ENCODE assay signal across 9 cellular contexts in genomic region chr2:182870227-182870626, GRCh38. TPM values are rescaled to one million over a fixed set of nuclear protein-coding genes. Genes with fewer than 3 reads are reported as not detected.
DNase-seq lines count a peak whose midpoint lies in the region; ATAC-seq, FAIRE-seq and TF ChIP-seq lines count a peak whose summit lies in the region.
"Had no signal": no experiment of that assay in that cellular context is flagged by ENCODE, and none has a peak within 500 bp of the region (broad histone marks: within the 10 kb centered on the region; RNA-seq: fewer than 3 reads in every experiment).

No MANE protein-coding gene starts in this region.

- H3K18ac ChIP-seq in H1 (ENCODE audit: extremely low read depth, low read length): no peak overlapping the region

- no peaks in the 10 kb centered on the region for H3K79me2 ChIP-seq in H1 (ENCODE audit: control insufficient read depth in 1 of 2, insufficient read depth in 2 of 2, low read length in 2 of 2)

- H2BK5ac ChIP-seq in H1 (ENCODE audit: low read depth, low read length): no peak overlapping the region

- H3K36me3 ChIP-seq in H1 (ENCODE audit: control insufficient read depth in 2 of 4, insufficient read depth in 4 of 4, low read length in 3 of 4): no peaks in the 10 kb centered on the region

- H3K27ac Mint-ChIP-seq in CD14-positive monocyte: no peak overlapping the region

- H3K4me3 ChIP-seq in A549: no peak overlapping the region
- no peak overlapping the region for H3K4me3 ChIP-seq in H1 (ENCODE audit: extremely low read depth in 1 of 4, insufficient read depth in 2 of 4, low read depth in 3 of 4, low read length in 4 of 4)

- no peak overlapping the region for H2BK15ac ChIP-seq in H1 (ENCODE audit: low read length)

- peak in 1 of 2 experiments; percentile 23; a peak in 1 of 5 replicates for TF ChIP-seq RAD21 in A549 (conservative IDR thresholded peaks at IDR 0.05 in 1 of 2, IDR thresholded peaks at IDR 0.05 in 1 of 2)
- TF ChIP-seq RAD21 in H1 (IDR thresholded peaks at IDR 0.05 in 1 of 2, conservative IDR thresholded peaks at IDR 0.05 in 1 of 2; ENCODE audit: low read depth in 2 of 2, low read length in 2 of 2): peak; percentile 72 to 82

- 0% methylated on average over 1 of the region's 1 CpG for WGBS in A549 (ENCODE audit: missing lambda C conversion rate)
- 0% methylated on average over 1 of the region's 1 CpG; no CpG with 5 or more reads in 1 of the 2 experiments for WGBS in H1 (ENCODE audit: extremely low coverage in 1 of 2, insufficient coverage in 1 of 2, insufficient read length in 1 of 2, insufficient replicate concordance in 2 of 2, low coverage in 1 of 2, low lambda C conversion rate in 2 of 2, missing lambda C conversion rate in 1 of 2), 2 experiments

- H3K4me2 ChIP-seq in A549 (no peak overlapping the region), H1 (ENCODE audit: insufficient read depth in 1 of 2, low read depth in 2 of 2, low read length in 2 of 2) (no peak overlapping the region)

- peaks cover 37 to 44% (median 39%) of the 10 kb centered on the region in 3 donors for H3K27me3 Mint-ChIP-seq in CD14-positive monocyte (ENCODE audit: low read depth in 3 of 3)

- H2AFZ ChIP-seq in H1 (ENCODE audit: low read length): no peak overlapping the region

- TF ChIP-seq EP300 in A549 (IDR thresholded peaks at IDR 0.05): no peak
- no peak for TF ChIP-seq EP300 in H1 (IDR thresholded peaks at IDR 0.05; ENCODE audit: borderline replicate concordance in 1 of 2, low read depth in 2 of 2, low read length in 2 of 2)

- H3K27me3 ChIP-seq in H1 (replicated peaks in 1 of 4; ENCODE audit: control insufficient read depth in 3 of 4, extremely low read depth in 1 of 4, insufficient read depth in 3 of 4, low read length in 3 of 4): peaks cover 2 to 17% (median 10%) of the 10 kb centered on the region in 4 experiments

- H3K4me1 ChIP-seq in A549 (0 out of 3 replicates have a peak, but pooled peaks cover 4% of the 10 kb centered on the region), H1 (replicated peaks in 1 of 4; ENCODE audit: control insufficient read depth in 3 of 4, insufficient read depth in 4 of 4, low read length in 3 of 4) (peaks cover 3 to 14% (median 7%) of the 10 kb centered on the region in 4 experiments; a peak in 6 of 7 replicates)

- no peaks in the 10 kb centered on the region for H4K20me1 ChIP-seq in H1 (replicated peaks in 1 of 2; ENCODE audit: control insufficient read depth in 1 of 2, insufficient read depth in 2 of 2, low read length in 2 of 2)

- peaks cover 0 to 2% of the 10 kb centered on the region in 2 donors for H3K36me3 Mint-ChIP-seq in CD14-positive monocyte

- H3K4me3 Mint-ChIP-seq in CD14-positive monocyte: no peak overlapping the region

- POLR2A ChIA-PET in A549 (lab: Yijun Ruan, JAX) (no interaction called here), GM10248 (lab: Yijun Ruan, JAX) (no interaction called here), H1 (lab: Charles Lee; ENCODE audit: partially characterized antibody) (no interaction called here)

- FAIRE-seq in A549 (lab: Jason Lieb, UNC): no peak
- FAIRE-seq in H1 (lab: Jason Lieb, UNC): peak; percentile 88

- no peak overlapping the region for H3K4ac ChIP-seq in H1 (replicated peaks; ENCODE audit: insufficient read length, low read depth, low read length)

- TF ChIP-seq POLR2A in A549 (IDR thresholded peaks at IDR 0.05; ENCODE audit: low read length) (no peak), H1 (IDR thresholded peaks at IDR 0.05; ENCODE audit: control extremely low read depth in 1 of 2, low read depth in 2 of 2, low read length in 2 of 2) (no peak)

- no peak overlapping the region for H3K9ac ChIP-seq in H1 (replicated peaks in 1 of 4; ENCODE audit: extremely low read depth in 1 of 4, low read depth in 3 of 4, low read length in 3 of 4)

- TF ChIP-seq CTCF in A549 (IDR thresholded peaks at IDR 0.05) (no peak), GM10248 (IDR thresholded peaks at IDR 0.05; ENCODE audit: control extremely low read depth, extremely low read depth, low read depth, missing control alignments) (no peak), H1 (IDR thresholded peaks at IDR 0.05; ENCODE audit: control extremely low read depth in 1 of 3, insufficient read depth in 1 of 3, low read depth in 1 of 3, low read length in 3 of 3) (peak; percentile 88 to 95 (median 94)), CD14-positive monocyte (IDR thresholded peaks at IDR 0.05) (no peak)

- H3K23ac ChIP-seq in H1 (ENCODE audit: insufficient read length): no peak overlapping the region

- no peak overlapping the region for H2BK12ac ChIP-seq in H1 (ENCODE audit: low read depth, low read length)

- intact Hi-C loops in CD14-positive monocyte (cut with micrococcal nuclease): no loop called here

- H3K23me2 ChIP-seq in H1 (ENCODE audit: low read depth, low read length): peaks cover 15% of the 10 kb centered on the region

- ATAC-seq in A549 (peak in 1 of 2 experiments; percentile 68; a peak in 3 of 6 replicates), HG03442 (IDR thresholded peaks at IDR 0.05; ENCODE audit: unreplicated experiment) (no peak), GM21717 (IDR thresholded peaks at IDR 0.05; ENCODE audit: unreplicated experiment) (no peak)
- ATAC-seq: esophagus mucosa had no signal

- H2BK120ac ChIP-seq in H1 (replicated peaks; ENCODE audit: low read depth, low read length): no peak overlapping the region

- H4K8ac ChIP-seq in H1 (ENCODE audit: extremely low read depth, insufficient read depth, low read length): no peak overlapping the region

- no peak overlapping the region for H2BK20ac ChIP-seq in H1 (ENCODE audit: low read length)

- H3K79me1 ChIP-seq in H1 (ENCODE audit: low read depth, low read length): no peaks in the 10 kb centered on the region

- CTCF ChIA-PET in A549 (lab: Yijun Ruan, JAX) (interaction anchor here (0.7 kb wide), 1 partner anchor 9 kb away, joined by 3 read pairs; no protein-coding TSS in a partner anchor), GM10248 (lab: Yijun Ruan, JAX) (interaction anchor here (1.4 kb wide), 1 partner anchor 29 kb away, joined by 3 read pairs; no protein-coding TSS in a partner anchor), H1 (lab: Charles Lee; ENCODE audit: partially characterized antibody) (interaction anchor here (0.6 to 6.4 kb wide), 44 partner anchors 8 to 260 kb away, joined by 3 to 71 read pairs (median 5); no protein-coding TSS in a partner anchor)

- H3K14ac ChIP-seq in H1 (ENCODE audit: insufficient read length): no peak overlapping the region

- H3K9me3 ChIP-seq in A549 (no peaks in the 10 kb centered on the region), H1 (ENCODE audit: insufficient read depth in 2 of 2, low read depth in 1 of 2, low read length in 1 of 2) (no peaks in the 10 kb centered on the region)

- H3K56ac ChIP-seq in H1 (replicated peaks; ENCODE audit: insufficient read length, low read depth, low read length): no peak overlapping the region

- H3K27ac ChIP-seq in A549: no peak overlapping the region
- H3K27ac ChIP-seq in H1 (ENCODE audit: low read depth, low read length): no peak overlapping the region

- peaks cover 6 to 15% (median 9%) of the 10 kb centered on the region in 7 donors for H3K9me3 Mint-ChIP-seq in CD14-positive monocyte

- no peak overlapping the region for H4K5ac ChIP-seq in H1 (ENCODE audit: insufficient read length, low read depth, low read length)

- no peak overlapping the region for H2AK5ac ChIP-seq in H1 (ENCODE audit: low read depth, low read length)

- peaks cover 6% of the 10 kb centered on the region for H3K4me1 Mint-ChIP-seq in CD14-positive monocyte

- DNase-seq in A549 (ENCODE audit: low read depth in 1 of 2, low spot score in 1 of 2) (peak; percentile 8 to 52), GM10248 (ENCODE audit: extremely low spot score) (peak; percentile 12), NCI-H510A treated with DMSO at 0.1 percent for 48 hours (lab: John Stamatoyannopoulos, UW) (peak; percentile 50), H1 (ENCODE audit: low read depth in 1 of 2, low spot score in 2 of 2) (peak; percentile 29 to 69), SW480 (ENCODE audit: low spot score) (no peak), CD14-positive monocyte (ENCODE audit: low spot score) (no peak)

- H4K91ac ChIP-seq in H1 (replicated peaks; ENCODE audit: insufficient read length, low read length): no peak overlapping the region

TF ChIP-seq in A549, 52 proteins besides CTCF, POLR2A, EP300 and RAD21 (continues in another document):
- TF ChIP-seq MAFK (IDR thresholded peaks at IDR 0.05; ENCODE audit: partially characterized antibody) (no peak), SMC3 (IDR thresholded peaks at IDR 0.05) (no peak)

TF ChIP-seq in H1, 55 proteins besides CTCF, POLR2A, EP300 and RAD21 (continues in another document):
- TF ChIP-seq MAX (IDR thresholded peaks at IDR 0.05) (no peak), ATF3 (IDR thresholded peaks at IDR 0.05; ENCODE audit: insufficient read depth, low read depth, low read length) (no peak), CEBPB (IDR thresholded peaks at IDR 0.05; ENCODE audit: low read depth, low read length) (no peak), RNF2 (IDR thresholded peaks at IDR 0.05; ENCODE audit: borderline replicate concordance, low read depth, low read length, missing control alignments, poor library complexity, severe bottlenecking) (no peak)

RNA-seq across cellular contexts. Expression of gene FRZB, which starts 3.8 kb away (rescaled TPM):
- 0.04 and 0.06 TPM in 2 replicates for polyA plus RNA-seq in A549 (2011; rRNA removed)
- 0.01 TPM in 2 replicates for polyA plus RNA-seq in A549 (2012; cell fraction: cytosol; rRNA removed)
- polyA plus RNA-seq in A549 (2012; cell fraction: nucleus; rRNA removed): 0.05 and 0.06 TPM in 2 replicates
- 0.03 to 0.04 TPM in 2 of 3 replicates, not detected in the other for polyA plus RNA-seq in A549 (2017; fragmentation: RNase III; extraction: RNeasy Plus Mini Kit Qiagen cat#74134 plus additional on column Dnase treatment)
- not detected in 2 replicates for polyA minus RNA-seq in A549 (2011; rRNA and poly(A)+ RNA removed)
- 4.6 and 4.7 TPM in 2 replicates for total RNA-seq in H1 (2021; fragmentation: NEBNext Ultra II Directional; extraction: Animal tissue kit (Norgen Biotek cat#: 25700))
- 4.4 and 5.0 TPM in 2 replicates for polyA plus RNA-seq in H1 (2011; rRNA removed)
- polyA plus RNA-seq in H1 (2011; cell fraction: cytosol; rRNA removed): 4.4 TPM
- polyA plus RNA-seq in H1 (2011; cell fraction: nucleus; rRNA removed): 4.7 TPM
- polyA plus RNA-seq in H1 (2012, experiment 1 of 2): 2.8 to 4.4 TPM (median 3.2 TPM) in 4 replicates
- polyA plus RNA-seq in H1 (2012, experiment 2 of 2): 2.7 TPM
- polyA plus RNA-seq in H1 (2013, experiment 1 of 2): 2.7 TPM
- 3.5 TPM for polyA plus RNA-seq in H1 (2013, experiment 2 of 2)
- polyA minus RNA-seq in H1 (2011; rRNA and poly(A)+ RNA removed): 2.4 and 2.5 TPM in 2 replicates
- 2.6 TPM for polyA minus RNA-seq in H1 (2011; cell fraction: cytosol; rRNA and poly(A)+ RNA removed)
- polyA minus RNA-seq in H1 (2011; cell fraction: nucleus; rRNA and poly(A)+ RNA removed): 3.4 TPM
- not detected for polyA plus RNA-seq in CD14-positive monocyte

Comparison
In these comparisons a context has a peak if more than half of its experiments do, and no peak if none do; other contexts are left out.
1. DNase-seq: peak in A549 (2 of 2), GM10248 (single experiment), NCI-H510A treated with DMSO at 0.1 percent for 48 hours (single experiment) and H1 (2 of 2); none in SW480 (single experiment) and CD14-positive monocyte (single experiment).
2. CTCF ChIP-seq: peak in H1 (3 of 3); none in A549 (single experiment), GM10248 (single experiment) and CD14-positive monocyte (single experiment).
3. Of the 18 proteins assayed by ChIP-seq in both H1 and A549: peak only in H1: CTCF; only in A549: none; in both: none; in neither: 16; mixed calls (peak in some experiments, not most) for 1.